8 cellular contexts compared by ENCODE assay signal in the genomic region with DNA sequence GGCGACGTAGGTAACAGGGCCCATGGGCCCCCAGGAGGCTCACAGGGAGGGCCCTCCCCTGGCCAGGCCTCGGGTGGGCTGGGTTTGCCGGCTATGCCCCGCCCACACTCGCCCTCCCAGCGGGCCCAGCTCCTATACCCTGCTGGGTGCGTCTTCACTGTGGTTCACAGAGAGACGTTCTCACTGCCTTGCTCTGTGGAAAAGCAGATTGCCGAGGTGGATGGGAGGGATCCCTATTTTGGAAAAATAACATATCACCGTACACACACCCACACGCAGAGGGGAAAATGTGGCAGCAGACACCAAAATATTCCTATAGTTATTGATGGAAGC. TPM values are rescaled to one million over a fixed set of nuclear protein-coding genes. Genes with fewer than 3 reads are reported as not detected.
DNase-seq lines count a peak whose midpoint lies in the region; ATAC-seq and TF ChIP-seq lines count a peak whose summit lies in the region.

No MANE protein-coding gene starts in this region.

- intact Hi-C loops in Right ventricle myocardium inferior (cut with DNase I), result loop anchor here (2.0 to 5.0 kb wide), 2 partner anchors 47 to 236 kb away; no protein-coding TSS in a partner anchor

- peak; percentile 25 for DNase-seq in RPMI8226
- peak; percentile 67 for DNase-seq in activated gamma-delta T cell treated with Interleukin-2 at 50 U/mL for 16 hours
- peak; percentile 69 for DNase-seq in Right ventricle myocardium inferior (ENCODE audit: missing footprints)
- peak; percentile 29 to 54 for DNase-seq in stimulated activated CD4-positive, alpha-beta T cell treated with anti-CD3 and anti-CD28 coated beads, Interleukin-12 subunit alpha, Interleukin-12 subunit beta, amount 100 ng/mL, for 24 hours (ENCODE audit: low read depth in 2 of 2)

- no peak for TF ChIP-seq POLR2A in GM18505 (IDR thresholded peaks at IDR 0.05; ENCODE audit: borderline replicate concordance, extremely low read depth, insufficient read depth, insufficient read length)

- peak; percentile 25 for ATAC-seq in GM19025 (IDR thresholded peaks at IDR 0.05; ENCODE audit: low read depth, unreplicated experiment)
- peak; percentile 35 for ATAC-seq in HG03342 (IDR thresholded peaks at IDR 0.05; ENCODE audit: unreplicated experiment)
- peak; percentile 35 for ATAC-seq in Right ventricle myocardium inferior
- ATAC-seq in GM18505 (IDR thresholded peaks at IDR 0.05; ENCODE audit: unreplicated experiment), result no peak
- no peak for ATAC-seq in GM18520 (IDR thresholded peaks at IDR 0.05; ENCODE audit: unreplicated experiment)

RNA-seq across cellular contexts. Expression of a gene that starts 49.6 kb away (rescaled TPM):
- total RNA-seq in Right ventricle myocardium inferior, result 19.4 TPM

Comparison
In these comparisons a context has a peak if more than half of its experiments do, and no peak if none do; other contexts are left out.
1. ATAC-seq: peak in GM19025 (single experiment), HG03342 (single experiment) and Right ventricle myocardium inferior (single experiment); none in GM18505 (single experiment) and GM18520 (single experiment).
2. Peak in every context shown above with its lines, with median percentiles within 50 percentile points of each other: DNase-seq.